27 cellular contexts compared by ENCODE assay signal in genomic region chr13:97522243-97522642, GRCh38.
"Had no signal": no experiment of that assay in that cellular context is flagged by ENCODE, and none has a peak within 500 bp of the region (broad histone marks: within the 10 kb centered on the region; RNA-seq: fewer than 3 reads in every experiment).

No MANE protein-coding gene starts in this region.

- H3K27ac Mint-ChIP-seq: mesothelial cell of epicardium, naive B cell had no signal

- FAIRE-seq: colon, endometrium, islet of Langerhans, keratinocyte had no signal

- DNase-seq: dermis blood vessel endothelial cell; dorsolateral prefrontal cortex; effector CD4-positive, alpha-beta T cell; effector memory CD4-positive, alpha-beta T cell; erythroblast; esophagus squamous epithelium; foreskin fibroblast; foreskin melanocyte; gastrocnemius medialis; glutamatergic neuron; heart right ventricle; hippocampal formation; left cardiac atrium; left lung; left ventricle myocardium superior; lower lobe of right lung; mesenchymal stem cell; mucosa of descending colon; naive B cell had no signal

- H3K27ac ChIP-seq: coronary artery, dorsolateral prefrontal cortex, epithelial cell of prostate, esophagus squamous epithelium, gastrocnemius medialis, heart right ventricle, left lung, lower lobe of right lung had no signal

- H3K4me1 Mint-ChIP-seq: naive B cell had no signal

- H3K9me3 ChIP-seq: esophagus squamous epithelium, gastrocnemius medialis, heart right ventricle, lower lobe of right lung, mucosa of descending colon had no signal

- H3K4me3 Mint-ChIP-seq: mesothelial cell of epicardium, naive B cell had no signal

- ATAC-seq: esophagus mucosa, gastrocnemius medialis, heart right ventricle, left cardiac atrium, left lung, left ventricle myocardium superior, lower lobe of right lung, mucosa of descending colon had no signal

- H3K4me3 ChIP-seq: coronary artery, dorsolateral prefrontal cortex, esophagus squamous epithelium, gastrocnemius medialis, heart right ventricle, left lung, lower lobe of right lung, mucosa of descending colon had no signal

- H3K27me3 ChIP-seq: dorsolateral prefrontal cortex, esophagus squamous epithelium, gastrocnemius medialis, heart right ventricle, left lung had no signal

- H3K36me3 Mint-ChIP-seq: mesothelial cell of epicardium, naive B cell had no signal

- H3K36me3 ChIP-seq: esophagus squamous epithelium, gastrocnemius medialis, heart right ventricle, left lung, lower lobe of right lung had no signal

- H3K4me1 ChIP-seq: esophagus squamous epithelium, gastrocnemius medialis, heart right ventricle, left lung, lower lobe of right lung had no signal
